ENCODE assay signal across 8 cellular contexts in genomic region chr6:26159417-26160273, GRCh38.
A peak's percentile ranks its signal among the peaks of the same experiment; 100 is the strongest.
DNase-seq lines count a peak whose midpoint lies in the region; ATAC-seq, FAIRE-seq and TF ChIP-seq lines count a peak whose summit lies in the region.

No MANE protein-coding gene starts in this region.

- H3K9ac ChIP-seq in K562 (ENCODE audit: insufficient read depth in 1 of 2, low read depth in 2 of 2, low read length in 2 of 2) (peak overlapping the region; percentile 83 to 92), liver (ENCODE audit: low read depth in 1 of 2, low read length in 2 of 2) (peak overlapping the region; percentile 53 to 94)

- peak; percentile 31 for DNase-seq in activated CD4-positive, alpha-beta T cell treated with anti-CD3 and anti-CD28 coated beads, Interleukin-2, amount 10 ng/mL, durations not matched to agents 7 days and 5 days
- no peak for DNase-seq in activated CD4-positive, alpha-beta T cell treated with anti-CD3 and anti-CD28 coated beads, Interleukin-2, amount 50 U/mL, for 1 hour
- DNase-seq in NCI-H2171 (lab: John Stamatoyannopoulos, UW): peak; percentile 46
- DNase-seq in K562 (ENCODE audit: extremely low read depth in 1 of 4, low spot score in 3 of 4): peak in 1 of 4 experiments; percentile 37
- no peak for DNase-seq in transverse colon
- no peak for DNase-seq in T1000 (lab: John Stamatoyannopoulos, UW)
- no peak for DNase-seq in occipital lobe (lab: John Stamatoyannopoulos, UW)

- WGBS in K562 (ENCODE audit: insufficient coverage, low coverage, missing lambda C conversion rate): 2% methylated on average over 12 of the region's 12 CpGs
- WGBS in liver: 23% methylated on average over 12 of the region's 12 CpGs
- 2 to 11% methylated on average over 8 to 12 of the region's 12 CpGs for WGBS in transverse colon (ENCODE audit: low coverage in 1 of 2), 2 donors

- H3K4me2 ChIP-seq in K562 (ENCODE audit: insufficient read depth, low read length): peak overlapping the region; percentile 92

- H3K4me3 Mint-ChIP-seq in activated CD4-positive, alpha-beta T cell treated with anti-CD3 and anti-CD28 coated beads, Interleukin-2, amount 10 ng/mL, durations not matched to agents 7 days and 5 days: peak overlapping the region; percentile 92

- TF ChIP-seq POLR2A in K562 (conservative IDR thresholded peaks at IDR 0.05) (peak; percentile 53), transverse colon (IDR thresholded peaks at IDR 0.05) (peak; percentile 59)

- H3K4me1 Mint-ChIP-seq in activated CD4-positive, alpha-beta T cell treated with anti-CD3 and anti-CD28 coated beads, Interleukin-2, amount 10 ng/mL, durations not matched to agents 7 days and 5 days: peaks cover 54% of the 10 kb centered on the region

- no peak for ATAC-seq in K562

- BruUV-seq in K562 (replicated peaks; lab: Mats Ljungman, UMichigan): no TSS peak

- H3K4me1 ChIP-seq in K562 (replicated peaks in 1 of 2; ENCODE audit: control insufficient read depth in 2 of 2, insufficient read depth in 2 of 2, low read length in 2 of 2) (peaks cover 12 to 19% of the 10 kb centered on the region in 2 experiments; a peak in 4 of 5 replicates), liver (ENCODE audit: control insufficient read depth in 4 of 4, insufficient read depth in 4 of 4, low read length in 3 of 4) (peaks cover 9 to 22% (median 16%) of the 10 kb centered on the region in 4 donors), transverse colon (peaks cover 0 to 58% (median 22%) of the 10 kb centered on the region in 4 donors)

- CTCF ChIA-PET in activated CD4-positive, alpha-beta T cell treated with anti-CD3 and anti-CD28 coated beads, Interleukin-2, amount 10 ng/mL, durations not matched to agents 7 days and 5 days (lab: Charles Lee): interaction anchor here (0.7 to 4.7 kb wide), 11 partner anchors 9 to 1232 kb away, joined by 3 to 19 read pairs (median 6); a partner anchor contains a TSS
- CTCF ChIA-PET in K562 (lab: Yijun Ruan, JAX; ENCODE audit: low intra/inter-chr PET ratio): interaction anchor here (0.6 kb wide), 1 partner anchor 408 kb away, joined by 4 read pairs; no protein-coding TSS in a partner anchor

- intact Hi-C loops in K562 (cut with micrococcal nuclease) (no loop called here), transverse colon (cut with DNase I; ENCODE audit: low total_unique reads) (loop anchor here (2.0 to 5.0 kb wide), 3 partner anchors 37 to 983 kb away; a partner anchor contains a TSS)

- H3K27me3 ChIP-seq in K562 (ENCODE audit: control insufficient read depth in 2 of 2, insufficient read depth in 2 of 2, low read length in 2 of 2) (no peaks in the 10 kb centered on the region), liver (ENCODE audit: control insufficient read depth in 4 of 4, insufficient read depth in 4 of 4, low read length in 3 of 4) (no peaks in the 10 kb centered on the region), transverse colon (no peaks in the 10 kb centered on the region)

- H3K36me3 Mint-ChIP-seq in activated CD4-positive, alpha-beta T cell treated with anti-CD3 and anti-CD28 coated beads, Interleukin-2, amount 10 ng/mL, durations not matched to agents 7 days and 5 days (ENCODE audit: low read depth): peaks cover 27% of the 10 kb centered on the region

- H3K9me3 ChIP-seq in K562 (replicated peaks; ENCODE audit: control insufficient read depth, insufficient read depth, low read depth, low read length) (no peaks in the 10 kb centered on the region), liver (ENCODE audit: control insufficient read depth in 4 of 4, low read length in 3 of 4) (no peaks in the 10 kb centered on the region), transverse colon (no peaks in the 10 kb centered on the region)

- POLR2A ChIA-PET in activated CD4-positive, alpha-beta T cell treated with anti-CD3 and anti-CD28 coated beads, Interleukin-2, amount 10 ng/mL, durations not matched to agents 7 days and 5 days (lab: Charles Lee): interaction anchor here (0.7 to 6.5 kb wide), 25 partner anchors 8 to 1652 kb away, joined by 3 to 499 read pairs (median 8); a partner anchor contains a TSS
- POLR2A ChIA-PET in K562 (lab: Yijun Ruan, JAX): interaction anchor here (0.6 to 10.4 kb wide), 37 partner anchors 10 to 987 kb away, joined by 3 to 465 read pairs (median 8); partner anchors contain the start of genes HFE and HMGN4

- H4K20me1 ChIP-seq in K562 (replicated peaks; ENCODE audit: control insufficient read depth, insufficient read depth, low read length): peaks cover 28% of the 10 kb centered on the region

- H3K4me3 ChIP-seq in K562 (peak overlapping the region; percentile 65), liver (ENCODE audit: low read depth in 1 of 3, low read length in 3 of 3) (peak overlapping the region; percentile 65 to 91 (median 86)), transverse colon (peak overlapping the region; percentile 6 to 90 (median 66))

- in situ Hi-C loops in K562 (cut with MboI): no loop called here
- in situ Hi-C loops in transverse colon (cut with MboI; ENCODE audit: low pct_ligation_motif_present in 1 of 4, low pct_unique_long_range_greater_than_20kb in 1 of 4, low sequenced_read_pairs in 3 of 4): loop anchor here in 3 of 4 donors (5.0 to 25.0 kb wide), 3 partner anchors 37 to 978 kb away; a partner anchor contains a TSS

- no peak for TF ChIP-seq EP300 in K562 (IDR thresholded peaks at IDR 0.05; ENCODE audit: low read length)
- no peak for TF ChIP-seq EP300 in transverse colon (IDR thresholded peaks at IDR 0.05; ENCODE audit: low read depth)

- H3K79me2 ChIP-seq in K562 (ENCODE audit: control insufficient read depth, insufficient read depth, low read length): peaks cover 76% of the 10 kb centered on the region

- TF ChIP-seq CTCF in K562 (IDR thresholded peaks at IDR 0.05 in 2 of 3, conservative IDR thresholded peaks at IDR 0.05 in 1 of 3; ENCODE audit: insufficient read depth in 2 of 3, low read depth in 1 of 3, low read length in 3 of 3): no peak
- TF ChIP-seq CTCF in liver (IDR thresholded peaks at IDR 0.05; ENCODE audit: low read depth, low read length, missing input control): no peak
- TF ChIP-seq CTCF in transverse colon (IDR thresholded peaks at IDR 0.05): no peak

- H3K27ac Mint-ChIP-seq in activated CD4-positive, alpha-beta T cell treated with anti-CD3 and anti-CD28 coated beads, Interleukin-2, amount 10 ng/mL, durations not matched to agents 7 days and 5 days: peak overlapping the region; percentile 97

- no peak for FAIRE-seq in K562 (lab: Jason Lieb, UNC)

- no peaks in the 10 kb centered on the region for H3K9me3 Mint-ChIP-seq in activated CD4-positive, alpha-beta T cell treated with anti-CD3 and anti-CD28 coated beads, Interleukin-2, amount 10 ng/mL, durations not matched to agents 7 days and 5 days

- no peaks in the 10 kb centered on the region for H3K9me1 ChIP-seq in K562 (ENCODE audit: control insufficient read depth, insufficient read depth, low read length)

- no peak for TF ChIP-seq RAD21 in K562 (CRISPR knock-in tag; conservative IDR thresholded peaks at IDR 0.05 in 1 of 2, IDR thresholded peaks at IDR 0.05 in 1 of 2)
- no peak for TF ChIP-seq RAD21 in liver (IDR thresholded peaks at IDR 0.05)

- H3K36me3 ChIP-seq in K562 (ENCODE audit: control insufficient read depth, insufficient read depth, low read length): peaks cover 34% of the 10 kb centered on the region
- H3K36me3 ChIP-seq in liver (ENCODE audit: control insufficient read depth in 4 of 4, insufficient read depth in 3 of 4, low read depth in 1 of 4, low read length in 3 of 4): peaks cover 0 to 4% (median 3%) of the 10 kb centered on the region in 4 donors
- no peaks in the 10 kb centered on the region for H3K36me3 ChIP-seq in transverse colon

- peak overlapping the region; percentile 85 for H3K27ac ChIP-seq in K562 (ENCODE audit: extremely low read depth, low read depth, low read length)
- peak overlapping the region; percentile 89 to 98 for H3K27ac ChIP-seq in liver (ENCODE audit: low read depth in 1 of 2, low read length in 2 of 2)
- H3K27ac ChIP-seq in transverse colon: peak overlapping the region; percentile 97 to 100 (median 100)

- H3K27me3 Mint-ChIP-seq in activated CD4-positive, alpha-beta T cell treated with anti-CD3 and anti-CD28 coated beads, Interleukin-2, amount 10 ng/mL, durations not matched to agents 7 days and 5 days: peaks cover 3% of the 10 kb centered on the region

- no peak overlapping the region for H2AFZ ChIP-seq in K562 (ENCODE audit: low read depth, low read length)

TF ChIP-seq in K562, 482 proteins besides CTCF, POLR2A, EP300 and RAD21 (continues in another document):
- no peak for TF ChIP-seq MYC (IDR thresholded peaks at IDR 0.05; ENCODE audit: low read depth, low read length)
- no peak for TF ChIP-seq MYC (CRISPR knock-in tag; IDR thresholded peaks at IDR 0.05; ENCODE audit: borderline replicate concordance, low read depth)

TF ChIP-seq in liver, 16 proteins besides CTCF, POLR2A, EP300 and RAD21 (continues in another document):
- TF ChIP-seq RXRA (IDR thresholded peaks at IDR 0.05) (no peak), NR2F2 (IDR thresholded peaks at IDR 0.05) (no peak), REST (IDR thresholded peaks at IDR 0.05) (no peak), GABPA (IDR thresholded peaks at IDR 0.05 in 1 of 2, conservative IDR thresholded peaks at IDR 0.05 in 1 of 2) (no peak)

Comparison
In these comparisons a context has a peak if more than half of its experiments do, and no peak if none do; other contexts are left out.
1. DNase-seq: peak in activated CD4-positive, alpha-beta T cell treated with anti-CD3 and anti-CD28 coated beads, Interleukin-2, amount 10 ng/mL, durations not matched to agents 7 days and 5 days (single experiment) and NCI-H2171 (single experiment); none in activated CD4-positive, alpha-beta T cell treated with anti-CD3 and anti-CD28 coated beads, Interleukin-2, amount 50 U/mL, for 1 hour (single experiment), transverse colon (single experiment), T1000 (single experiment) and occipital lobe (single experiment).
2. Peak in every context shown above with its lines, with median percentiles within 50 percentile points of each other: H3K27ac ChIP-seq and H3K4me3 ChIP-seq.